Comparison of ENCODE assay signal across 19 cellular contexts in the genomic region with DNA sequence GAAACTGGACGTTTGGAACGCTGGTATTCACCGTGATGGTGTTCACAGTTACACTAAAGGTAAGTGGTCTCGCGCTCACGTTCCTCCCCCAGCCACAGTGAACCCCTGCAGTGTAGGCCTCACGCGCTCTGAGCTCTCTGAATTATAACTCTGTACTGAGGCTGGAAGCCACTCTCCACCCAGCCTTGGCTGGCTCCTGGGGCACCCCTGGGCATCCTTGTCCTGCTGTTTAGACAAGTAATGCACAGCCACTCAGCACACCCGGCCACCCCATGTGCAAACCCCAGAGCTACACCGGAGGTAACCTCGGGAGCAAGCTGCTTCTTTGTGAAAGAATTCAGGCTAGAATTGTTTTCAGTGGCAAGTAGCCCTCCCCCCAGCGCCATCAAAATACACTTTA.
A peak's percentile ranks its signal among the peaks of the same experiment; 100 is the strongest.
DNase-seq lines count a peak whose midpoint lies in the region; ATAC-seq and TF ChIP-seq lines count a peak whose summit lies in the region.
"Had no signal": no experiment of that assay in that cellular context is flagged by ENCODE, and none has a peak within 500 bp of the region (broad histone marks: within the 10 kb centered on the region; RNA-seq: fewer than 3 reads in every experiment).

No MANE protein-coding gene starts in this region.

- peaks cover 3% of the 10 kb centered on the region for H3K4me1 ChIP-seq in CD4-positive, CD25-positive, alpha-beta regulatory T cell (ENCODE audit: control insufficient read depth, insufficient read depth, low read length, poor library complexity, severe bottlenecking)
- H3K4me1 ChIP-seq: HAP-1 had no signal

- TF ChIP-seq CTCF in chondrocyte (IDR thresholded peaks at IDR 0.05), result no peak

- H3K27me3 ChIP-seq in CD4-positive, CD25-positive, alpha-beta regulatory T cell (ENCODE audit: control insufficient read depth, insufficient read depth, low read length), result no peaks in the 10 kb centered on the region

- H3K9me3 ChIP-seq in CD4-positive, CD25-positive, alpha-beta regulatory T cell (ENCODE audit: control insufficient read depth in 2 of 2, low read length in 2 of 2), result peaks cover 5 to 27% of the 10 kb centered on the region in 2 experiments
- H3K9me3 ChIP-seq: HAP-1 had no signal

- H3K4me3 Mint-ChIP-seq in CD4-positive, CD25-positive, alpha-beta regulatory T cell, result no peak overlapping the region
- H3K4me3 Mint-ChIP-seq in chondrocyte (ENCODE audit: unreplicated experiment), result no peak overlapping the region

- no peak overlapping the region for H3K4me3 ChIP-seq in CD4-positive, CD25-positive, alpha-beta regulatory T cell (ENCODE audit: low read depth, low read length)
- H3K4me3 ChIP-seq: HAP-1 had no signal

- peaks cover 20% of the 10 kb centered on the region for H3K36me3 Mint-ChIP-seq in CD4-positive, CD25-positive, alpha-beta regulatory T cell
- peaks cover 5% of the 10 kb centered on the region for H3K36me3 Mint-ChIP-seq in chondrocyte (ENCODE audit: low read depth)

- peaks cover 30% of the 10 kb centered on the region for H3K36me3 ChIP-seq in CD4-positive, CD25-positive, alpha-beta regulatory T cell (ENCODE audit: control insufficient read depth, insufficient read depth, low read length)

- peaks cover 0 to 16% (median 5%) of the 10 kb centered on the region in 7 donors for H3K9me3 Mint-ChIP-seq in CD4-positive, CD25-positive, alpha-beta regulatory T cell
- no peaks in the 10 kb centered on the region for H3K9me3 Mint-ChIP-seq in chondrocyte (ENCODE audit: low read depth)

- intact Hi-C loops in sciatic nerve (cut with DNase I), result loop anchor here (10.0 kb wide), 1 partner anchor 227 kb away; no protein-coding TSS in a partner anchor

- peak; percentile 42 for DNase-seq in activated CD8-positive, alpha-beta memory T cell treated with anti-CD3 and anti-CD28 coated beads, Interleukin-2, amount 50 U/mL, for 48 hours
- DNase-seq in activated CD8-positive, alpha-beta memory T cell treated with anti-CD3 and anti-CD28 coated beads, Interleukin-2, amount 50 U/mL, for 4 hours, result no peak
- no peak for DNase-seq in CD4-positive, CD25-positive, alpha-beta regulatory T cell
- DNase-seq in chondrocyte (ENCODE audit: low spot score) (peak; percentile 50), sciatic nerve (ENCODE audit: low spot score) (peak; percentile 44), SKM-1 (lab: John Stamatoyannopoulos, UW; ENCODE audit: unreplicated experiment) (no peak)
- DNase-seq: 8988T; Kasumi-1; NCI-H1092 treated with DMSO at 0.1 percent for 48 hours; NCI-H146; NCI-H2081; NCI-H2171 treated with DMSO at 0.1 percent for 48 hours; NCI-H446; NCI-H526 treated with DMSO at 0.1 percent for 48 hours; NK-92 treated with Interleukin-12 subunit alpha and Interleukin-12 subunit beta, amount 100 ng/mL, for 24 hours had no signal

- peaks cover 5 to 18% (median 11%) of the 10 kb centered on the region in 4 donors for H3K4me1 Mint-ChIP-seq in CD4-positive, CD25-positive, alpha-beta regulatory T cell
- H3K4me1 Mint-ChIP-seq in chondrocyte (ENCODE audit: low read depth), result no peaks in the 10 kb centered on the region

- no peak overlapping the region for H3K27ac ChIP-seq in CD4-positive, CD25-positive, alpha-beta regulatory T cell (ENCODE audit: insufficient read depth, low read length, poor library complexity, severe bottlenecking)

- H3K27me3 Mint-ChIP-seq in CD4-positive, CD25-positive, alpha-beta regulatory T cell, result no peaks in the 10 kb centered on the region
- H3K27me3 Mint-ChIP-seq in chondrocyte (ENCODE audit: low read depth), result no peaks in the 10 kb centered on the region

- H3K27ac Mint-ChIP-seq in CD4-positive, CD25-positive, alpha-beta regulatory T cell, result peak overlapping the region in 2 of 3 donors; percentile 89 to 90
- H3K27ac Mint-ChIP-seq in chondrocyte (ENCODE audit: unreplicated experiment), result no peak overlapping the region

- no peak for ATAC-seq in CD4-positive, CD25-positive, alpha-beta regulatory T cell (ENCODE audit: low read depth in 2 of 2)
- ATAC-seq in sciatic nerve (no peak), HG02981 (IDR thresholded peaks at IDR 0.05; ENCODE audit: unreplicated experiment) (no peak)
- ATAC-seq in activated CD4-positive, CD25-positive, alpha-beta regulatory T cell treated with anti-CD3 and anti-CD28 coated beads, Interleukin-2, amount 50 U/mL, for 24 hours, result no peak
- ATAC-seq: Right ventricle myocardium inferior had no signal

Comparison
In these comparisons a context has a peak if more than half of its experiments do, and no peak if none do; other contexts are left out.
1. DNase-seq: peak in activated CD8-positive, alpha-beta memory T cell treated with anti-CD3 and anti-CD28 coated beads, Interleukin-2, amount 50 U/mL, for 48 hours (single experiment), chondrocyte (single experiment) and sciatic nerve (single experiment); none in activated CD8-positive, alpha-beta memory T cell treated with anti-CD3 and anti-CD28 coated beads, Interleukin-2, amount 50 U/mL, for 4 hours (single experiment), CD4-positive, CD25-positive, alpha-beta regulatory T cell (0 of 3) and SKM-1 (single experiment).